10 cellular contexts compared by ENCODE assay signal in genomic region chr15:91965501-91966180, GRCh38.
A peak's percentile ranks its signal among the peaks of the same experiment; 100 is the strongest.
DNase-seq lines count a peak whose midpoint lies in the region; ATAC-seq and TF ChIP-seq lines count a peak whose summit lies in the region.
"Had no signal": no experiment of that assay in that cellular context is flagged by ENCODE, and none has a peak within 500 bp of the region (broad histone marks: within the 10 kb centered on the region; RNA-seq: fewer than 3 reads in every experiment).

No MANE protein-coding gene starts in this region.

- no peaks in the 10 kb centered on the region for H3K9me3 Mint-ChIP-seq in activated T-helper 1 cell treated with anti-CD3 and anti-CD28 coated beads, Interleukin-12 subunit alpha, Interleukin-12 subunit beta, Interleukin-2, Interleukin-4 antibody, amounts not matched to agents 30 ng/mL and 10 ng/mL and 1 ng/mL, durations not matched to agents 14 hours and 24 hours and 36 hours
- H3K9me3 Mint-ChIP-seq: T-helper 1 cell treated with Interleukin-12 subunit alpha and Interleukin-12 subunit beta and Interleukin-4 antibody, amounts not matched to agents 30 μg/mL and 1 μg/mL, for 36 hours had no signal

- TF ChIP-seq CTCF in heart right ventricle (IDR thresholded peaks at IDR 0.05) (no peak), right atrium auricular region (IDR thresholded peaks at IDR 0.05) (no peak), WERI-Rb-1 (IDR thresholded peaks at IDR 0.05; ENCODE audit: low read depth, low read length) (no peak)

- intact Hi-C loops in heart right ventricle (cut with DNase I), result loop anchor here in 2 of 10 donors (5.0 to 10.0 kb wide), 2 partner anchors 59 to 62 kb away; no protein-coding TSS in a partner anchor
- intact Hi-C loops in cardiac septum (cut with DNase I), result loop anchor here (10.0 kb wide), 1 partner anchor 261 kb away; no protein-coding TSS in a partner anchor
- intact Hi-C loops in aorta (cut with DNase I), result loop anchor here in 1 of 2 donors (5.0 kb wide), 3 partner anchors 43 to 113 kb away; partner anchors contain the start of gene SLCO3A1
- intact Hi-C loops in activated T-helper 1 cell treated with anti-CD3 and anti-CD28 coated beads, Interleukin-12 subunit alpha, Interleukin-12 subunit beta, Interleukin-2, Interleukin-4 antibody, amounts not matched to agents 30 ng/mL and 10 ng/mL and 1 ng/mL, durations not matched to agents 14 hours and 24 hours and 36 hours (cut with micrococcal nuclease), result no loop called here

- H3K9me3 ChIP-seq in heart right ventricle, result no peaks in the 10 kb centered on the region
- no peaks in the 10 kb centered on the region for H3K9me3 ChIP-seq in adipocyte (ENCODE audit: control insufficient read depth, low read length)
- no peaks in the 10 kb centered on the region for H3K9me3 ChIP-seq in right atrium auricular region
- H3K9me3 ChIP-seq in aorta (ENCODE audit: control insufficient read depth, low read length), result no peaks in the 10 kb centered on the region
- H3K9me3 ChIP-seq in WERI-Rb-1 (ENCODE audit: severe bottlenecking), result no peaks in the 10 kb centered on the region

- no peak overlapping the region for H3K4me3 ChIP-seq in heart right ventricle
- H3K4me3 ChIP-seq in adipocyte (ENCODE audit: low read length), result no peak overlapping the region
- no peak overlapping the region for H3K4me3 ChIP-seq in right atrium auricular region
- no peak overlapping the region for H3K4me3 ChIP-seq in aorta (ENCODE audit: low read length in 2 of 2)
- no peak overlapping the region for H3K4me3 ChIP-seq in WERI-Rb-1 (ENCODE audit: low read depth, low read length)

- 56 to 61% methylated on average over 8 of the region's 8 CpGs for WGBS in heart right ventricle, 2 donors
- 3 to 8% methylated on average over 8 of the region's 8 CpGs for WGBS in aorta, 2 donors

- DNase-seq in heart right ventricle, result no peak
- no peak for DNase-seq in cardiac septum (ENCODE audit: low spot score)
- peak; percentile 96 for DNase-seq in adipocyte (ENCODE audit: low read depth)
- DNase-seq in right atrium auricular region (ENCODE audit: low spot score), result no peak
- DNase-seq in aorta, result peak; percentile 78 to 86
- no peak for DNase-seq in activated T-helper 1 cell treated with anti-CD3 and anti-CD28 coated beads, Interleukin-12 subunit alpha, Interleukin-12 subunit beta, Interleukin-2, Interleukin-4 antibody, amounts not matched to agents 30 ng/mL and 10 ng/mL and 1 ng/mL, durations not matched to agents 14 hours and 24 hours and 36 hours (ENCODE audit: low spot score)
- no peak for DNase-seq in NCI-H1105 (lab: John Stamatoyannopoulos, UW)
- no peak for DNase-seq in WERI-Rb-1
- DNase-seq: activated effector memory CD4-positive, alpha-beta T cell treated with anti-CD3 and anti-CD28 coated beads, Interleukin-2, amount 50 U/mL, for 16 hours had no signal

- peak in 6 of 8 donors; percentile 17 to 41 (median 28) for ATAC-seq in heart right ventricle
- ATAC-seq in aorta (ENCODE audit: low FRiP score), result peak; percentile 63

- H3K9ac ChIP-seq in adipocyte (ENCODE audit: low read length), result no peak overlapping the region

- no peaks in the 10 kb centered on the region for H3K36me3 Mint-ChIP-seq in activated T-helper 1 cell treated with anti-CD3 and anti-CD28 coated beads, Interleukin-12 subunit alpha, Interleukin-12 subunit beta, Interleukin-2, Interleukin-4 antibody, amounts not matched to agents 30 ng/mL and 10 ng/mL and 1 ng/mL, durations not matched to agents 14 hours and 24 hours and 36 hours (ENCODE audit: low read depth)

- H3K27me3 ChIP-seq in heart right ventricle (no peaks in the 10 kb centered on the region), adipocyte (replicated peaks; ENCODE audit: control insufficient read depth, insufficient read depth, low read length) (no peaks in the 10 kb centered on the region), right atrium auricular region (no peaks in the 10 kb centered on the region), aorta (ENCODE audit: control insufficient read depth in 1 of 2, insufficient read depth in 2 of 2, low read length in 1 of 2) (no peaks in the 10 kb centered on the region), WERI-Rb-1 (ENCODE audit: insufficient read depth, low read depth, severe bottlenecking) (peaks cover 54% of the 10 kb centered on the region)

- peak overlapping the region in 9 of 10 donors; percentile 7 to 57 (median 48) for H3K27ac ChIP-seq in heart right ventricle
- H3K27ac ChIP-seq in right atrium auricular region, result peak overlapping the region; percentile 54 to 67
- H3K27ac ChIP-seq in aorta (ENCODE audit: low read depth in 1 of 2, low read length in 2 of 2), result peak overlapping the region; percentile 38 to 85
- H3K27ac ChIP-seq in WERI-Rb-1, result no peak overlapping the region

- H3K4me3 Mint-ChIP-seq in activated T-helper 1 cell treated with anti-CD3 and anti-CD28 coated beads, Interleukin-12 subunit alpha, Interleukin-12 subunit beta, Interleukin-2, Interleukin-4 antibody, amounts not matched to agents 30 ng/mL and 10 ng/mL and 1 ng/mL, durations not matched to agents 14 hours and 24 hours and 36 hours, result no peak overlapping the region
- H3K4me3 Mint-ChIP-seq: T-helper 1 cell treated with Interleukin-12 subunit alpha and Interleukin-12 subunit beta and Interleukin-4 antibody, amounts not matched to agents 30 μg/mL and 1 μg/mL, for 36 hours had no signal

- no peaks in the 10 kb centered on the region for H3K27me3 Mint-ChIP-seq in activated T-helper 1 cell treated with anti-CD3 and anti-CD28 coated beads, Interleukin-12 subunit alpha, Interleukin-12 subunit beta, Interleukin-2, Interleukin-4 antibody, amounts not matched to agents 30 ng/mL and 10 ng/mL and 1 ng/mL, durations not matched to agents 14 hours and 24 hours and 36 hours (ENCODE audit: insufficient read depth)

- peaks cover 25 to 92% (median 68%) of the 10 kb centered on the region in 9 donors for H3K4me1 ChIP-seq in heart right ventricle
- H3K4me1 ChIP-seq in adipocyte (ENCODE audit: control insufficient read depth, insufficient read depth, low read length), result peaks cover 39% of the 10 kb centered on the region
- peaks cover 0 to 84% of the 10 kb centered on the region in 2 donors for H3K4me1 ChIP-seq in right atrium auricular region
- peaks cover 0 to 7% of the 10 kb centered on the region in 2 donors for H3K4me1 ChIP-seq in aorta (ENCODE audit: control insufficient read depth in 1 of 2, insufficient read depth in 2 of 2, low read length in 2 of 2)

- no peak overlapping the region for H3K27ac Mint-ChIP-seq in activated T-helper 1 cell treated with anti-CD3 and anti-CD28 coated beads, Interleukin-12 subunit alpha, Interleukin-12 subunit beta, Interleukin-2, Interleukin-4 antibody, amounts not matched to agents 30 ng/mL and 10 ng/mL and 1 ng/mL, durations not matched to agents 14 hours and 24 hours and 36 hours
- H3K27ac Mint-ChIP-seq: T-helper 1 cell treated with Interleukin-12 subunit alpha and Interleukin-12 subunit beta and Interleukin-4 antibody, amounts not matched to agents 30 μg/mL and 1 μg/mL, for 36 hours had no signal

- peaks cover 17% of the 10 kb centered on the region for H3K4me1 Mint-ChIP-seq in activated T-helper 1 cell treated with anti-CD3 and anti-CD28 coated beads, Interleukin-12 subunit alpha, Interleukin-12 subunit beta, Interleukin-2, Interleukin-4 antibody, amounts not matched to agents 30 ng/mL and 10 ng/mL and 1 ng/mL, durations not matched to agents 14 hours and 24 hours and 36 hours (ENCODE audit: low read depth)

- H3K36me3 ChIP-seq in heart right ventricle, result no peaks in the 10 kb centered on the region
- no peaks in the 10 kb centered on the region for H3K36me3 ChIP-seq in adipocyte (ENCODE audit: control insufficient read depth, insufficient read depth, low read length, severe bottlenecking)
- H3K36me3 ChIP-seq in right atrium auricular region, result no peaks in the 10 kb centered on the region
- H3K36me3 ChIP-seq in aorta (ENCODE audit: control insufficient read depth in 1 of 2, insufficient read depth in 2 of 2, low read length in 1 of 2), result no peaks in the 10 kb centered on the region
- H3K36me3 ChIP-seq in WERI-Rb-1, result no peaks in the 10 kb centered on the region

Comparison
In these comparisons a context has a peak if more than half of its experiments do, and no peak if none do; other contexts are left out.
1. DNase-seq: peak in adipocyte (single experiment) and aorta (2 of 2); none in heart right ventricle (0 of 2), cardiac septum (single experiment), right atrium auricular region (single experiment), activated T-helper 1 cell treated with anti-CD3 and anti-CD28 coated beads, Interleukin-12 subunit alpha, Interleukin-12 subunit beta, Interleukin-2, Interleukin-4 antibody, amounts not matched to agents 30 ng/mL and 10 ng/mL and 1 ng/mL, durations not matched to agents 14 hours and 24 hours and 36 hours (single experiment), NCI-H1105 (single experiment) and WERI-Rb-1 (single experiment).